1 cellular context compared by ENCODE assay signal in the genomic region with DNA sequence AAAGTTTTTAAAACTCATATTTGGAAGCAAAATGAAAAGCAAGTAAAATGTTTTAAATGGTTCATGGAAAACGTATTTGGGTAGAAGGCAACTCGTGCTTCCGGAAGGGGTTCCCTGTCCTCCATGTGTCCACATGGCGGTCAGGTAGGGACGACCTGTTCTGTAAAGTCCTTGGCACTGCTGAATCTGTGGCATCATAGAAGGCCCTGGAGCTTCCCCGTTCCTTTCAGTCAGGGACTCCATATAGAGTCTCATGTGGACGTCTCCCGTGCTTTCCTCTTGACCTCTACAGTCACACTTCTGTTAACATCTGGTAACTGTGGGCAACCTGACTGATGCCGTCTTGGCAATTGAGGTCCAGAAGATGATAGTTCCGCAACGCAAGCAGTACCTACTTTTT.
TF ChIP-seq lines count a peak whose summit lies in the region.

No MANE protein-coding gene starts in this region.

TF ChIP-seq in HepG2, 621 proteins besides CTCF, POLR2A, EP300 and RAD21:
- TF ChIP-seq POLR2G (IDR thresholded peaks at IDR 0.05; ENCODE audit: low read depth, low read length) (0 out of 2 replicates have a peak, but pooled peaks have one; percentile 28), RBM22 (optimal IDR thresholded peaks at IDR 0.05; ENCODE audit: low read length) (peak; percentile 78), SNAPC4 (CRISPR knock-in tag; IDR thresholded peaks at IDR 0.05) (no peak)
